8 cellular contexts compared by ENCODE assay signal in genomic region chr12:92141585-92142244, GRCh38. TPM values are rescaled to one million over a fixed set of nuclear protein-coding genes. Genes with fewer than 3 reads are reported as not detected.
DNase-seq lines count a peak whose midpoint lies in the region; ATAC-seq and TF ChIP-seq lines count a peak whose summit lies in the region.

No MANE protein-coding gene starts in this region.

- CTCF ChIA-PET in mammary epithelial cell (lab: Charles Lee; ENCODE audit: low non-redundant PET) (interaction anchor here (0.6 kb wide), 2 partner anchors 9 to 566 kb away, joined by 3 to 5 read pairs; no protein-coding TSS in a partner anchor), Caco-2 (lab: Charles Lee) (no interaction called here)

- H3K36me3 ChIP-seq in BLaER1, result peaks cover 44% of the 10 kb centered on the region
- peaks cover 2% of the 10 kb centered on the region for H3K36me3 ChIP-seq in mammary epithelial cell (ENCODE audit: insufficient read depth, low read length)
- peaks cover 16 to 29% of the 10 kb centered on the region in 2 donors for H3K36me3 ChIP-seq in muscle layer of duodenum (ENCODE audit: control insufficient read depth in 1 of 2, insufficient read depth in 2 of 2, low read length in 2 of 2)
- H3K36me3 ChIP-seq in Caco-2 (ENCODE audit: control insufficient read depth, insufficient read depth, low read length), result peaks cover 2% of the 10 kb centered on the region; the same call in 1 of the 2 replicates

- H3K4me3 ChIP-seq in BLaER1, result peak overlapping the region; percentile 100
- peak overlapping the region; percentile 83 to 100 (median 88) for H3K4me3 ChIP-seq in mammary epithelial cell (replicated peaks in 1 of 3; ENCODE audit: insufficient read depth in 1 of 3, low read depth in 2 of 3, low read length in 3 of 3)
- peak overlapping the region; percentile 95 to 98 for H3K4me3 ChIP-seq in muscle layer of duodenum (ENCODE audit: low read depth in 1 of 2, low read length in 2 of 2)
- H3K4me3 ChIP-seq in Caco-2 (ENCODE audit: low read depth, low read length), result no peak overlapping the region

- in situ Hi-C loops in mammary epithelial cell (cut with MboI; ENCODE audit: low sequenced_read_pairs in 2 of 2), result loop anchor here in 1 of 2 donors (10.0 to 25.0 kb wide), 3 partner anchors 354 to 754 kb away; no protein-coding TSS in a partner anchor

- no peaks in the 10 kb centered on the region for H3K27me3 Mint-ChIP-seq in Caco-2 (ENCODE audit: insufficient read depth, unreplicated experiment)

- H3K27me3 ChIP-seq in BLaER1, result no peaks in the 10 kb centered on the region
- H3K27me3 ChIP-seq in mammary epithelial cell (ENCODE audit: insufficient read depth, low read length), result no peaks in the 10 kb centered on the region
- H3K27me3 ChIP-seq in muscle layer of duodenum (ENCODE audit: low read depth, low read length), result no peaks in the 10 kb centered on the region
- no peaks in the 10 kb centered on the region for H3K27me3 ChIP-seq in Caco-2 (replicated peaks; ENCODE audit: control insufficient read depth, insufficient read depth, low read length)

- H3K27ac Mint-ChIP-seq in Caco-2 (ENCODE audit: unreplicated experiment), result no peak overlapping the region

- peak overlapping the region; percentile 32 for H3K27ac ChIP-seq in BLaER1
- peak overlapping the region; percentile 92 for H3K27ac ChIP-seq in mammary epithelial cell (ENCODE audit: insufficient read depth, low read depth, low read length)
- peak overlapping the region; percentile 93 for H3K27ac ChIP-seq in muscle layer of duodenum (ENCODE audit: low read length)

- no peak for TF ChIP-seq CTCF in mammary epithelial cell (conservative IDR thresholded peaks at IDR 0.05 in 1 of 2, IDR thresholded peaks at IDR 0.05 in 1 of 2; ENCODE audit: extremely low read depth in 1 of 2, insufficient read depth in 1 of 2, low read depth in 1 of 2, low read length in 2 of 2)
- TF ChIP-seq CTCF in Caco-2 (IDR thresholded peaks at IDR 0.05; ENCODE audit: insufficient read depth in 1 of 2, low read depth in 1 of 2, low read length in 1 of 2, severe bottlenecking in 1 of 2, unreplicated experiment in 1 of 2), result no peak

- H3K9ac ChIP-seq in BLaER1 (peak overlapping the region; percentile 99), mammary epithelial cell (ENCODE audit: insufficient read depth, low read length) (peak overlapping the region; percentile 50)

- H2AFZ ChIP-seq in mammary epithelial cell (ENCODE audit: low read depth, low read length), result no peak overlapping the region

- H3K9me3 Mint-ChIP-seq in Caco-2 (ENCODE audit: unreplicated experiment), result no peaks in the 10 kb centered on the region

- ATAC-seq in HG03565 (IDR thresholded peaks at IDR 0.05; ENCODE audit: unreplicated experiment), result no peak

- DNase-seq in HT-29 (ENCODE audit: low spot score), result peak; percentile 42
- peak; percentile 64 for DNase-seq in mammary epithelial cell
- DNase-seq in Caco-2, result no peak
- DNase-seq in SHP77 (lab: John Stamatoyannopoulos, UW), result no peak
- no peak for DNase-seq in AML-193 (lab: John Stamatoyannopoulos, UW)

- POLR2A ChIA-PET in Caco-2 (lab: Charles Lee), result no interaction called here

- WGBS in mammary epithelial cell (ENCODE audit: low coverage, missing lambda C conversion rate), result 0% methylated on average over 3 of the region's 5 CpGs

- H4K20me1 ChIP-seq in BLaER1 (peaks cover 89% of the 10 kb centered on the region), mammary epithelial cell (ENCODE audit: insufficient read depth, low read length) (no peaks in the 10 kb centered on the region)

- H3K36me3 Mint-ChIP-seq in Caco-2 (ENCODE audit: insufficient read depth, unreplicated experiment), result peaks cover 49% of the 10 kb centered on the region

- dilution Hi-C loops in mammary epithelial cell (cut with HindIII; ENCODE audit: low sequenced_read_pairs), result no loop called here

- intact Hi-C loops in mammary epithelial cell (cut with micrococcal nuclease) (loop anchor here (2.0 to 10.0 kb wide), 5 partner anchors 203 to 563 kb away; no protein-coding TSS in a partner anchor), Caco-2 (cut with micrococcal nuclease; ENCODE audit: unreplicated experiment) (no loop called here)

- H3K4me2 ChIP-seq in BLaER1 (peak overlapping the region; percentile 92), mammary epithelial cell (ENCODE audit: insufficient read depth, low read depth, low read length) (peak overlapping the region; percentile 78)

- BruUV-seq in mammary epithelial cell (replicated peaks; lab: Mats Ljungman, UMichigan), result no TSS peak
- BruUV-seq in Caco-2 (replicated peaks; lab: Mats Ljungman, UMichigan), result no TSS peak

- H3K79me2 ChIP-seq in mammary epithelial cell (ENCODE audit: insufficient read depth, low read length), result peaks cover 85% of the 10 kb centered on the region

- peaks cover 23% of the 10 kb centered on the region for H3K4me1 Mint-ChIP-seq in Caco-2 (ENCODE audit: low read depth, unreplicated experiment)

- H3K4me3 Mint-ChIP-seq in Caco-2 (ENCODE audit: unreplicated experiment), result no peak overlapping the region

- H3K9me3 ChIP-seq in BLaER1 (no peaks in the 10 kb centered on the region; the same call in 1 of the 2 replicates), mammary epithelial cell (replicated peaks; ENCODE audit: insufficient read depth, low read length) (no peaks in the 10 kb centered on the region), muscle layer of duodenum (ENCODE audit: control insufficient read depth in 1 of 2, low read length in 2 of 2) (no peaks in the 10 kb centered on the region), Caco-2 (no peaks in the 10 kb centered on the region)

- H3K4me1 ChIP-seq in BLaER1, result peaks cover 60% of the 10 kb centered on the region
- peaks cover 37% of the 10 kb centered on the region for H3K4me1 ChIP-seq in mammary epithelial cell (ENCODE audit: insufficient read depth, low read length)
- peaks cover 18 to 22% of the 10 kb centered on the region in 2 donors for H3K4me1 ChIP-seq in muscle layer of duodenum (ENCODE audit: control insufficient read depth in 1 of 2, insufficient read depth in 2 of 2, low read length in 2 of 2)
- H3K4me1 ChIP-seq in Caco-2, result peaks cover 36% of the 10 kb centered on the region

RNA-seq across cellular contexts. Expression of gene BTG1, which starts 3.9 kb away (rescaled TPM):
- 4.3 and 12.4 TPM in 2 replicates for total RNA-seq in HT-29 (2014; rRNA removed; shearing (Covaris generic))
- 10 to 100 TPM; 26.8 to 68.2 TPM for total RNA-seq in mammary epithelial cell
- 24.8 TPM for polyA plus RNA-seq in mammary epithelial cell
- polyA minus RNA-seq in mammary epithelial cell, result 70.4 TPM
- 23.1 and 27.1 TPM in 2 replicates for total RNA-seq in Caco-2 (2022)

Comparison
In these comparisons a context has a peak if more than half of its experiments do, and no peak if none do; other contexts are left out.
1. H3K27ac ChIP-seq: peak in every context shown above with its lines; median percentile 93 in muscle layer of duodenum; 92 in mammary epithelial cell; 32 in BLaER1.
2. DNase-seq: peak in HT-29 (single experiment) and mammary epithelial cell (single experiment); none in Caco-2 (0 of 2), SHP77 (0 of 2) and AML-193 (0 of 2).